ENCODE assay signal across 17 cellular contexts in genomic region chr9:87875839-87876545, GRCh38. TPM values are rescaled to one million over a fixed set of nuclear protein-coding genes. Genes with fewer than 3 reads are reported as not detected.
DNase-seq lines count a peak whose midpoint lies in the region; ATAC-seq and TF ChIP-seq lines count a peak whose summit lies in the region.
"Had no signal": no experiment of that assay in that cellular context is flagged by ENCODE, and none has a peak within 500 bp of the region (broad histone marks: within the 10 kb centered on the region; RNA-seq: fewer than 3 reads in every experiment).

No MANE protein-coding gene starts in this region.

- H3K4me1 ChIP-seq in GM23338 (ENCODE audit: insufficient read depth), result peaks cover 17% of the 10 kb centered on the region
- H3K4me1 ChIP-seq in HEK293 (ENCODE audit: control insufficient read depth, insufficient read depth, low read length), result no peaks in the 10 kb centered on the region
- no peaks in the 10 kb centered on the region for H3K4me1 ChIP-seq in endodermal cell (ENCODE audit: control insufficient read depth, insufficient read depth, low read length)
- H3K4me1 ChIP-seq in neural progenitor cell, result no peaks in the 10 kb centered on the region
- no peaks in the 10 kb centered on the region for H3K4me1 ChIP-seq in right atrium auricular region

- TF ChIP-seq CTCF in GM23338 (conservative IDR thresholded peaks at IDR 0.05; ENCODE audit: low read depth in 2 of 2), result no peak
- no peak for TF ChIP-seq CTCF in HEK293 (tag by site-specific recombination; IDR thresholded peaks at IDR 0.05)
- no peak for TF ChIP-seq CTCF in endodermal cell (conservative IDR thresholded peaks at IDR 0.05)
- TF ChIP-seq CTCF in neural progenitor cell (IDR thresholded peaks at IDR 0.05), result no peak
- no peak for TF ChIP-seq CTCF in right atrium auricular region (IDR thresholded peaks at IDR 0.05)

- WGBS in endodermal cell (ENCODE audit: insufficient coverage in 1 of 2, insufficient read length in 1 of 2), 2 experiments, result 77 to 82% methylated on average over 4 to 5 of the region's 5 CpGs

- peaks cover 3% of the 10 kb centered on the region; the same call in 1 of the 2 replicates for H3K9me2 ChIP-seq in GM23338 (ENCODE audit: insufficient read depth)

- H3K9me3 ChIP-seq in HEK293 (ENCODE audit: control insufficient read depth, insufficient read depth, low read depth, low read length), result no peaks in the 10 kb centered on the region
- H3K9me3 ChIP-seq in endodermal cell (ENCODE audit: control insufficient read depth, low read length), result no peaks in the 10 kb centered on the region
- H3K9me3 ChIP-seq in neural progenitor cell (ENCODE audit: low read depth), result no peaks in the 10 kb centered on the region
- H3K9me3 ChIP-seq in right atrium auricular region, result peaks cover 0 to 8% of the 10 kb centered on the region in 2 donors

- CTCF ChIA-PET in HEK293 (lab: Yijun Ruan, JAX), result no interaction called here

- no peak overlapping the region for H3K27ac Mint-ChIP-seq in GM23338
- H3K27ac Mint-ChIP-seq in endodermal cell, result no peak overlapping the region
- H3K27ac Mint-ChIP-seq in neural progenitor cell, result no peak overlapping the region

- POLR2A ChIA-PET in HEK293 (lab: Yijun Ruan, JAX), result no interaction called here

- H3K36me3 ChIP-seq in GM23338 (ENCODE audit: insufficient read depth), result no peaks in the 10 kb centered on the region
- H3K36me3 ChIP-seq in HEK293 (ENCODE audit: control insufficient read depth in 2 of 2, insufficient read depth in 1 of 2, low read length in 2 of 2), result no peaks in the 10 kb centered on the region
- H3K36me3 ChIP-seq in endodermal cell (ENCODE audit: control insufficient read depth, insufficient read depth, low read length), result no peaks in the 10 kb centered on the region
- H3K36me3 ChIP-seq in neural progenitor cell, result no peaks in the 10 kb centered on the region
- no peaks in the 10 kb centered on the region for H3K36me3 ChIP-seq in right atrium auricular region
- H3K36me3 ChIP-seq: BLaER1 treated with 17β-estradiol and CSF1 and Interleukin-3, amounts not matched to agents 10 nM and 100 nM had no signal

- H4K20me1 ChIP-seq in GM23338 (replicated peaks; ENCODE audit: insufficient read depth) (no peaks in the 10 kb centered on the region), neural progenitor cell (ENCODE audit: low read depth) (no peaks in the 10 kb centered on the region)
- H4K20me1 ChIP-seq: BLaER1 treated with 17β-estradiol and CSF1 and Interleukin-3, amounts not matched to agents 10 nM and 100 nM had no signal

- H3K4me3 ChIP-seq in GM23338 (no peak overlapping the region), HEK293 (ENCODE audit: low read depth, low read length) (no peak overlapping the region), endodermal cell (ENCODE audit: low read length) (no peak overlapping the region), neural progenitor cell (no peak overlapping the region), right atrium auricular region (no peak overlapping the region)
- H3K4me3 ChIP-seq: BLaER1 treated with 17β-estradiol and CSF1 and Interleukin-3, amounts not matched to agents 10 nM and 100 nM had no signal

- H3K4me2 ChIP-seq in GM23338 (no peak overlapping the region), neural progenitor cell (no peak overlapping the region)
- H3K4me2 ChIP-seq: BLaER1 treated with 17β-estradiol and CSF1 and Interleukin-3, amounts not matched to agents 10 nM and 100 nM had no signal

- peaks cover 7% of the 10 kb centered on the region; the same call in 2 of the 3 replicates for H3K36me3 Mint-ChIP-seq in GM23338 (ENCODE audit: low read depth)
- H3K36me3 Mint-ChIP-seq in endodermal cell (ENCODE audit: low read depth), result no peaks in the 10 kb centered on the region
- H3K36me3 Mint-ChIP-seq in neural progenitor cell, result no peaks in the 10 kb centered on the region

- H3K27me3 ChIP-seq in GM23338 (ENCODE audit: insufficient read depth) (no peaks in the 10 kb centered on the region), endodermal cell (ENCODE audit: control insufficient read depth, insufficient read depth, low read length, poor library complexity, severe bottlenecking) (no peaks in the 10 kb centered on the region), neural progenitor cell (no peaks in the 10 kb centered on the region), right atrium auricular region (no peaks in the 10 kb centered on the region)
- H3K27me3 ChIP-seq: BLaER1 treated with 17β-estradiol and CSF1 and Interleukin-3, amounts not matched to agents 10 nM and 100 nM had no signal

- peak; percentile 43 for ATAC-seq in GM23338

- H2AFZ ChIP-seq in GM23338 (no peak overlapping the region), neural progenitor cell (replicated peaks) (no peak overlapping the region)

- H3K79me2 ChIP-seq in GM23338 (replicated peaks; ENCODE audit: insufficient read depth) (no peaks in the 10 kb centered on the region), neural progenitor cell (ENCODE audit: low read depth) (no peaks in the 10 kb centered on the region)

- H3K27me3 Mint-ChIP-seq in GM23338 (ENCODE audit: insufficient read depth, low read depth, poor library complexity) (peaks cover 12% of the 10 kb centered on the region), endodermal cell (ENCODE audit: insufficient read depth) (peaks cover 3% of the 10 kb centered on the region), neural progenitor cell (ENCODE audit: insufficient read depth, low read depth) (peaks cover 14% of the 10 kb centered on the region)

- H3K4me3 Mint-ChIP-seq in GM23338, result no peak overlapping the region
- no peak overlapping the region for H3K4me3 Mint-ChIP-seq in endodermal cell
- H3K4me3 Mint-ChIP-seq in neural progenitor cell, result no peak overlapping the region

- H3K9me3 Mint-ChIP-seq in GM23338 (peaks cover 3% of the 10 kb centered on the region), endodermal cell (peaks cover 8% of the 10 kb centered on the region), neural progenitor cell (peaks cover 4% of the 10 kb centered on the region)

- H3K4me1 Mint-ChIP-seq in GM23338 (peaks cover 36% of the 10 kb centered on the region), endodermal cell (peaks cover 10% of the 10 kb centered on the region), neural progenitor cell (peaks cover 14% of the 10 kb centered on the region)

- no peak for DNase-seq in GM23338 (ENCODE audit: low spot score)
- DNase-seq in endodermal cell, result peak; percentile 45
- peak; percentile 16 for DNase-seq in neural progenitor cell (ENCODE audit: low spot score)
- no peak for DNase-seq in right atrium auricular region (ENCODE audit: low spot score)
- no peak for DNase-seq in GDM1 (lab: John Stamatoyannopoulos, UW)
- no peak for DNase-seq in AML-193 (lab: John Stamatoyannopoulos, UW)
- DNase-seq: DMS153, EL, HCEC 1CT, Kasumi-1, NCI-H2029, NCI-H2171 treated with DMSO at 0.1 percent for 48 hours, NCI-H510A treated with DMSO at 0.1 percent for 48 hours, SHP77 treated with DMSO at 0.1 percent for 48 hours had no signal

- H3K9ac ChIP-seq in endodermal cell (ENCODE audit: extremely low read depth, low read length, poor library complexity, severe bottlenecking) (no peak overlapping the region), neural progenitor cell (no peak overlapping the region)
- H3K9ac ChIP-seq: BLaER1 treated with 17β-estradiol and CSF1 and Interleukin-3, amounts not matched to agents 10 nM and 100 nM had no signal

- H3F3A ChIP-seq in GM23338 (replicated peaks; ENCODE audit: low read depth) (no peaks in the 10 kb centered on the region), neural progenitor cell (ENCODE audit: low read depth) (no peaks in the 10 kb centered on the region)

- no peak overlapping the region for H3K27ac ChIP-seq in GM23338 (ENCODE audit: low read depth)
- no peak overlapping the region for H3K27ac ChIP-seq in HEK293 (ENCODE audit: extremely low read depth, low read depth, low read length)
- H3K27ac ChIP-seq in endodermal cell (ENCODE audit: low read depth, low read length), result no peak overlapping the region
- no peak overlapping the region for H3K27ac ChIP-seq in neural progenitor cell
- no peak overlapping the region for H3K27ac ChIP-seq in right atrium auricular region
- H3K27ac ChIP-seq: BLaER1 treated with 17β-estradiol and CSF1 and Interleukin-3, amounts not matched to agents 10 nM and 100 nM had no signal

TF ChIP-seq in GM23338, 12 proteins besides CTCF, POLR2A, EP300 and RAD21 (continues in another document):
- TF ChIP-seq NANOG (IDR thresholded peaks at IDR 0.05; ENCODE audit: borderline replicate concordance) (no peak), ZNF114 (CRISPR knock-in tag; IDR thresholded peaks at IDR 0.05) (no peak), CREB1 (CRISPR knock-in tag; IDR thresholded peaks at IDR 0.05; ENCODE audit: low read depth) (no peak)

TF ChIP-seq in HEK293, 187 proteins besides CTCF, POLR2A, EP300 and RAD21:
- TF ChIP-seq KLF8 (tag by site-specific recombination; IDR thresholded peaks at IDR 0.05) (no peak), GLIS1 (tag by site-specific recombination; IDR thresholded peaks at IDR 0.05) (peak; percentile 22; the same call in 1 of the 2 replicates), ZNF623 (tag by site-specific recombination; IDR thresholded peaks at IDR 0.05) (no peak), ZNF19 (tag by site-specific recombination; IDR thresholded peaks at IDR 0.05; ENCODE audit: low read depth) (no peak), ZNF426 (tag by site-specific recombination; IDR thresholded peaks at IDR 0.05) (no peak)
TF ChIP-seq in HEK293: peak in this region for 1.

RNA-seq across cellular contexts. Expression of gene SPATA31E1, which starts 6.7 kb away (rescaled TPM):
- total RNA-seq in GM23338 (2014; rRNA removed; shearing (Covaris generic)), result not detected in 2 replicates
- polyA plus RNA-seq in GM23338 (2016; fragmentation: Nextera tagmentation; extraction: Ambion mirVana), result 0.05 TPM in 2 replicates
- total RNA-seq in endodermal cell, result not detected
- not detected for polyA plus RNA-seq in endodermal cell (2013, experiment 1 of 2)
- not detected for polyA plus RNA-seq in endodermal cell (2013, experiment 2 of 2)
- total RNA-seq in neural progenitor cell (ENCODE audit: low replicate concordance), result not detected in 2 replicates
- not detected for total RNA-seq in right atrium auricular region

RNA-seq across cellular contexts. Expression of gene SPATA31C1, which starts 41.8 kb away (rescaled TPM):
- 0.08 TPM in 1 of 2 replicates, not detected in the other for total RNA-seq in GM23338 (2014; rRNA removed; shearing (Covaris generic))
- polyA plus RNA-seq in GM23338 (2016; fragmentation: Nextera tagmentation; extraction: Ambion mirVana), result 0.16 TPM in 1 of 2 replicates, not detected in the other
- total RNA-seq in endodermal cell, result under 1 TPM in 1 of 2 donors, not detected in 1; 0.09 TPM
- 0.50 TPM for polyA plus RNA-seq in endodermal cell (2013, experiment 1 of 2)
- 0.58 TPM for polyA plus RNA-seq in endodermal cell (2013, experiment 2 of 2)
- not detected in 2 replicates for total RNA-seq in neural progenitor cell (ENCODE audit: low replicate concordance)
- total RNA-seq in right atrium auricular region, result not detected
- polyA plus RNA-seq: AG04450 had no signal

Comparison
In these comparisons a context has a peak if more than half of its experiments do, and no peak if none do; other contexts are left out.
1. DNase-seq: peak in endodermal cell (single experiment) and neural progenitor cell (single experiment); none in GM23338 (single experiment), right atrium auricular region (single experiment), GDM1 (single experiment) and AML-193 (0 of 2).